In the genomic region with DNA sequence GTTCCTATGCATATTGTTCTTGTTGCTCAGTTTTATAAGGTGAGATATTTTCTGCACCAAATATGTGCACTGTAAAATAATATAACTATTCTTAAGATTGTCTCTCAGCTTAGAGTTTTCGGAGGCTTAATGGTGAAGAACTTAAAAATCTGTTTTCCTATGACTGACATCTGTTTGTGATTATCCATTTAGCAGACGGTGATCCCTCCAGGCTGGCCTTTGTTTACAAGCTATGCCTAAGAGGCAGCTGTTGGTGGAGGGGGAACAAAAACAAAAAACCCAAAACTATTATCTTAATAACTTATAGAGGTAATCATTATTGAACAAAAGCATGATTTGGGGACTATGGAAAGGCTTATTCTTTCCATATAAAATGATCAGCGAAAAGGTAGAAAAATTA, we compare ENCODE assay signal across 1 cellular context.
TF ChIP-seq lines count a peak whose summit lies in the region.

No MANE protein-coding gene starts in this region.

TF ChIP-seq in GM12878, 131 proteins besides CTCF, POLR2A, EP300 and RAD21 (continued from another document):
- TF ChIP-seq GABPA (IDR thresholded peaks at IDR 0.05; ENCODE audit: low read depth) (no peak), SP1 (IDR thresholded peaks at IDR 0.05; ENCODE audit: low read depth, low read length) (no peak), IKZF2 (IDR thresholded peaks at IDR 0.05) (no peak), RFX5 (IDR thresholded peaks at IDR 0.05; ENCODE audit: low read depth, low read length) (no peak), FOXK2 (IDR thresholded peaks at IDR 0.05) (no peak), BCL11A (IDR thresholded peaks at IDR 0.05; ENCODE audit: low read depth, low read length) (no peak), YY1 (IDR thresholded peaks at IDR 0.05; ENCODE audit: low read depth, low read length) (no peak), HDAC2 (IDR thresholded peaks at IDR 0.05) (no peak), CEBPB (IDR thresholded peaks at IDR 0.05; ENCODE audit: borderline replicate concordance in 1 of 2, low read depth in 2 of 2, low read length in 2 of 2) (no peak), CHD4 (IDR thresholded peaks at IDR 0.05) (no peak), PAX5 (IDR thresholded peaks at IDR 0.05; ENCODE audit: borderline replicate concordance, low read depth, low read length) (no peak), MYB (IDR thresholded peaks at IDR 0.05; ENCODE audit: borderline replicate concordance, low read depth, low read length) (no peak), NFYA (IDR thresholded peaks at IDR 0.05; ENCODE audit: borderline replicate concordance, low read depth, low read length) (no peak), YBX1 (IDR thresholded peaks at IDR 0.05) (no peak)
- TF ChIP-seq, protein P1, sequence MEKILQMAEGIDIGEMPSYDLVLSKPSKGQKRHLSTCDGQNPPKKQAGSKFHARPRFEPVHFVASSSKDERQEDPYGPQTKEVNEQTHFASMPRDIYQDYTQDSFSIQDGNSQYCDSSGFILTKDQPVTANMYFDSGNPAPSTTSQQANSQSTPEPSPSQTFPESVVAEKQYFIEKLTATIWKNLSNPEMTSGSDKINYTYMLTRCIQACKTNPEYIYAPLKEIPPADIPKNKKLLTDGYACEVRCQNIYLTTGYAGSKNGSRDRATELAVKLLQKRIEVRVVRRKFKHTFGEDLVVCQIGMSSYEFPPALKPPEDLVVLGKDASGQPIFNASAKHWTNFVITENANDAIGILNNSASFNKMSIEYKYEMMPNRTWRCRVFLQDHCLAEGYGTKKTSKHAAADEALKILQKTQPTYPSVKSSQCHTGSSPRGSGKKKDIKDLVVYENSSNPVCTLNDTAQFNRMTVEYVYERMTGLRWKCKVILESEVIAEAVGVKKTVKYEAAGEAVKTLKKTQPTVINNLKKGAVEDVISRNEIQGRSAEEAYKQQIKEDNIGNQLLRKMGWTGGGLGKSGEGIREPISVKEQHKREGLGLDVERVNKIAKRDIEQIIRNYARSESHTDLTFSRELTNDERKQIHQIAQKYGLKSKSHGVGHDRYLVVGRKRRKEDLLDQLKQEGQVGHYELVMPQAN (conservative IDR thresholded peaks at IDR 0.05) = no peak
- TF ChIP-seq, protein P2, sequence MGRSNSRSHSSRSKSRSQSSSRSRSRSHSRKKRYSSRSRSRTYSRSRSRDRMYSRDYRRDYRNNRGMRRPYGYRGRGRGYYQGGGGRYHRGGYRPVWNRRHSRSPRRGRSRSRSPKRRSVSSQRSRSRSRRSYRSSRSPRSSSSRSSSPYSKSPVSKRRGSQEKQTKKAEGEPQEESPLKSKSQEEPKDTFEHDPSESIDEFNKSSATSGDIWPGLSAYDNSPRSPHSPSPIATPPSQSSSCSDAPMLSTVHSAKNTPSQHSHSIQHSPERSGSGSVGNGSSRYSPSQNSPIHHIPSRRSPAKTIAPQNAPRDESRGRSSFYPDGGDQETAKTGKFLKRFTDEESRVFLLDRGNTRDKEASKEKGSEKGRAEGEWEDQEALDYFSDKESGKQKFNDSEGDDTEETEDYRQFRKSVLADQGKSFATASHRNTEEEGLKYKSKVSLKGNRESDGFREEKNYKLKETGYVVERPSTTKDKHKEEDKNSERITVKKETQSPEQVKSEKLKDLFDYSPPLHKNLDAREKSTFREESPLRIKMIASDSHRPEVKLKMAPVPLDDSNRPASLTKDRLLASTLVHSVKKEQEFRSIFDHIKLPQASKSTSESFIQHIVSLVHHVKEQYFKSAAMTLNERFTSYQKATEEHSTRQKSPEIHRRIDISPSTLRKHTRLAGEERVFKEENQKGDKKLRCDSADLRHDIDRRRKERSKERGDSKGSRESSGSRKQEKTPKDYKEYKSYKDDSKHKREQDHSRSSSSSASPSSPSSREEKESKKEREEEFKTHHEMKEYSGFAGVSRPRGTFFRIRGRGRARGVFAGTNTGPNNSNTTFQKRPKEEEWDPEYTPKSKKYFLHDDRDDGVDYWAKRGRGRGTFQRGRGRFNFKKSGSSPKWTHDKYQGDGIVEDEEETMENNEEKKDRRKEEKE (IDR thresholded peaks at IDR 0.05) = no peak
- TF ChIP-seq, protein P3, sequence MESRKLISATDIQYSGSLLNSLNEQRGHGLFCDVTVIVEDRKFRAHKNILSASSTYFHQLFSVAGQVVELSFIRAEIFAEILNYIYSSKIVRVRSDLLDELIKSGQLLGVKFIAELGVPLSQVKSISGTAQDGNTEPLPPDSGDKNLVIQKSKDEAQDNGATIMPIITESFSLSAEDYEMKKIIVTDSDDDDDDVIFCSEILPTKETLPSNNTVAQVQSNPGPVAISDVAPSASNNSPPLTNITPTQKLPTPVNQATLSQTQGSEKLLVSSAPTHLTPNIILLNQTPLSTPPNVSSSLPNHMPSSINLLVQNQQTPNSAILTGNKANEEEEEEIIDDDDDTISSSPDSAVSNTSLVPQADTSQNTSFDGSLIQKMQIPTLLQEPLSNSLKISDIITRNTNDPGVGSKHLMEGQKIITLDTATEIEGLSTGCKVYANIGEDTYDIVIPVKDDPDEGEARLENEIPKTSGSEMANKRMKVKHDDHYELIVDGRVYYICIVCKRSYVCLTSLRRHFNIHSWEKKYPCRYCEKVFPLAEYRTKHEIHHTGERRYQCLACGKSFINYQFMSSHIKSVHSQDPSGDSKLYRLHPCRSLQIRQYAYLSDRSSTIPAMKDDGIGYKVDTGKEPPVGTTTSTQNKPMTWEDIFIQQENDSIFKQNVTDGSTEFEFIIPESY (IDR thresholded peaks at IDR 0.05) = no peak
- TF ChIP-seq, protein P4, sequence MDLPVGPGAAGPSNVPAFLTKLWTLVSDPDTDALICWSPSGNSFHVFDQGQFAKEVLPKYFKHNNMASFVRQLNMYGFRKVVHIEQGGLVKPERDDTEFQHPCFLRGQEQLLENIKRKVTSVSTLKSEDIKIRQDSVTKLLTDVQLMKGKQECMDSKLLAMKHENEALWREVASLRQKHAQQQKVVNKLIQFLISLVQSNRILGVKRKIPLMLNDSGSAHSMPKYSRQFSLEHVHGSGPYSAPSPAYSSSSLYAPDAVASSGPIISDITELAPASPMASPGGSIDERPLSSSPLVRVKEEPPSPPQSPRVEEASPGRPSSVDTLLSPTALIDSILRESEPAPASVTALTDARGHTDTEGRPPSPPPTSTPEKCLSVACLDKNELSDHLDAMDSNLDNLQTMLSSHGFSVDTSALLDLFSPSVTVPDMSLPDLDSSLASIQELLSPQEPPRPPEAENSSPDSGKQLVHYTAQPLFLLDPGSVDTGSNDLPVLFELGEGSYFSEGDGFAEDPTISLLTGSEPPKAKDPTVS (IDR thresholded peaks at IDR 0.05; ENCODE audit: low read depth, low read length) = no peak
